21 cellular contexts compared by ENCODE assay signal in genomic region chr18:59616501-59616900, GRCh38.
"Had no signal": no experiment of that assay in that cellular context is flagged by ENCODE, and none has a peak within 500 bp of the region (broad histone marks: within the 10 kb centered on the region; RNA-seq: fewer than 3 reads in every experiment).

No MANE protein-coding gene starts in this region.

- ATAC-seq: body of pancreas; left lobe of liver; mucosa of descending colon; naive thymus-derived CD8-positive, alpha-beta T cell; stimulated activated naive CD8-positive, alpha-beta T cell treated with anti-CD3 and anti-CD28 coated beads, Interleukin-15, Interleukin-2, amounts not matched to agents 100 U/mL and 50 U/mL, for 24 hours had no signal

- FAIRE-seq: islet of Langerhans had no signal

- H3K27ac Mint-ChIP-seq: activated T-helper 1 cell treated with anti-CD3 and anti-CD28 coated beads, Interleukin-12 subunit alpha, Interleukin-12 subunit beta, Interleukin-2, Interleukin-4 antibody, amounts not matched to agents 30 ng/mL and 10 ng/mL and 1 ng/mL, durations not matched to agents 14 hours and 24 hours and 36 hours; naive thymus-derived CD8-positive, alpha-beta T cell; progenitor cell of endocrine pancreas had no signal

- H3K9me3 Mint-ChIP-seq: activated T-helper 1 cell treated with anti-CD3 and anti-CD28 coated beads, Interleukin-12 subunit alpha, Interleukin-12 subunit beta, Interleukin-2, Interleukin-4 antibody, amounts not matched to agents 30 ng/mL and 10 ng/mL and 1 ng/mL, durations not matched to agents 14 hours and 24 hours and 36 hours; central memory CD8-positive, alpha-beta T cell had no signal

- DNase-seq: activated CD4-positive, CD25-positive, alpha-beta regulatory T cell treated with anti-CD3 and anti-CD28 coated beads, Interleukin-2, amount 50 U/mL, for 72 hours; activated naive CD4-positive, alpha-beta T cell; body of pancreas; effector memory CD4-positive, alpha-beta T cell; mucosa of descending colon; naive thymus-derived CD8-positive, alpha-beta T cell; right cardiac atrium; stimulated activated CD4-positive, alpha-beta T cell treated with anti-CD3 and anti-CD28 coated beads, Interleukin-4, amount 100 ng/mL, for 4 hours; stimulated activated CD8-positive, alpha-beta memory T cell treated with anti-CD3 and anti-CD28 coated beads, Interleukin-4, amount 100 ng/mL, for 48 hours; stimulated activated naive CD8-positive, alpha-beta T cell treated with anti-CD3 and anti-CD28 coated beads, Interleukin-15, Interleukin-2, amounts not matched to agents 100 U/mL and 50 U/mL, for 24 hours; T-helper 1 cell; transverse colon had no signal

- H3K27me3 ChIP-seq: body of pancreas, neutrophil, transverse colon had no signal

- H3K36me3 ChIP-seq: neutrophil, transverse colon had no signal

- H3K4me3 Mint-ChIP-seq: activated T-helper 1 cell treated with anti-CD3 and anti-CD28 coated beads, Interleukin-12 subunit alpha, Interleukin-12 subunit beta, Interleukin-2, Interleukin-4 antibody, amounts not matched to agents 30 ng/mL and 10 ng/mL and 1 ng/mL, durations not matched to agents 14 hours and 24 hours and 36 hours; central memory CD8-positive, alpha-beta T cell; naive thymus-derived CD8-positive, alpha-beta T cell had no signal

- H3K36me3 Mint-ChIP-seq: naive thymus-derived CD8-positive, alpha-beta T cell had no signal

- H3K4me1 ChIP-seq: transverse colon had no signal

- H3K4me3 ChIP-seq: body of pancreas, mucosa of descending colon, SK-N-MC, smooth muscle cell, transverse colon had no signal

- H3K9me3 ChIP-seq: body of pancreas, mucosa of descending colon, neutrophil, transverse colon had no signal

- H3K27ac ChIP-seq: body of pancreas, epithelial cell of prostate, neutrophil, SK-N-MC, transverse colon had no signal

- H3K4me1 Mint-ChIP-seq: central memory CD8-positive, alpha-beta T cell; naive thymus-derived CD8-positive, alpha-beta T cell had no signal

- H3K4me2 ChIP-seq: smooth muscle cell had no signal
